8 cellular contexts compared by ENCODE assay signal in the genomic region with DNA sequence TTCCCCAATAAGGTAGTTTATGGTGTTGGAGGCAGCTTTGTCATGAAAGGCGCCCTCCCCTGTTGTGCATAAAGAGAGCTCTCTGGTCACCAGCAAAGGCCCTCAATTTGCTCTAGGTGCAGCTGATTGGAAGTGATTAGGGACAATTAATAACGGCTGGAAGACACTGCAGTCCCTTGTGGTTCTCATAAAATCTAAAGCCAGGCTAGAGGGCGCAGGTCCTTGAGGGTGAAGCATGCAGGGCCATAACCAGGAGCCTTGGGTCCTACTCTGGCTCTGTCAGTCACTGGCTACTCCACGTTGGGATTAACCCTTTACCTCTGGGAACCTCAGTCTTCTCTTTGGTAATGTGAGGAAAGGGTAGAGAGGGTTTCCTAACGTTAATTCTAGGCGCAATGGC. TPM values are rescaled to one million over a fixed set of nuclear protein-coding genes. Genes with fewer than 3 reads are reported as not detected.
DNase-seq lines count a peak whose midpoint lies in the region; ATAC-seq and TF ChIP-seq lines count a peak whose summit lies in the region.

No MANE protein-coding gene starts in this region.

- peaks cover 5 to 42% (median 21%) of the 10 kb centered on the region in 6 donors for H3K4me1 ChIP-seq in spleen

- no peaks in the 10 kb centered on the region for H3K9me3 Mint-ChIP-seq in activated CD8-positive, alpha-beta T cell treated with anti-CD3 and anti-CD28 coated beads, Interleukin-2, amount 10 ng/mL, durations not matched to agents 7 days and 5 days (ENCODE audit: insufficient read depth)

- CTCF ChIA-PET in activated CD8-positive, alpha-beta T cell treated with anti-CD3 and anti-CD28 coated beads, Interleukin-2, amount 10 ng/mL, durations not matched to agents 7 days and 5 days (lab: Charles Lee) = interaction anchor here (0.7 to 1.9 kb wide), 6 partner anchors 9 to 317 kb away, joined by 3 to 7 read pairs (median 4); a partner anchor contains a TSS

- H3K4me1 Mint-ChIP-seq in activated CD8-positive, alpha-beta T cell treated with anti-CD3 and anti-CD28 coated beads, Interleukin-2, amount 10 ng/mL, durations not matched to agents 7 days and 5 days (ENCODE audit: low read depth) = peaks cover 27% of the 10 kb centered on the region

- no peaks in the 10 kb centered on the region for H3K36me3 Mint-ChIP-seq in activated CD8-positive, alpha-beta T cell treated with anti-CD3 and anti-CD28 coated beads, Interleukin-2, amount 10 ng/mL, durations not matched to agents 7 days and 5 days (ENCODE audit: low read depth)

- H3K4me3 ChIP-seq in iPS-11a (ENCODE audit: low read depth, low read length) = peak overlapping the region; percentile 77
- peak overlapping the region; percentile 72 to 93 (median 80) for H3K4me3 ChIP-seq in spleen

- no peak for ATAC-seq in activated CD8-positive, alpha-beta T cell treated with anti-CD3 and anti-CD28 coated beads, Interleukin-2, amount 10 ng/mL, durations not matched to agents 7 days and 5 days
- no peak for ATAC-seq in HG02623 (IDR thresholded peaks at IDR 0.05; ENCODE audit: unreplicated experiment)

- POLR2A ChIA-PET in activated CD8-positive, alpha-beta T cell treated with anti-CD3 and anti-CD28 coated beads, Interleukin-2, amount 10 ng/mL, durations not matched to agents 7 days and 5 days (lab: Charles Lee) = no interaction called here

- H3K36me3 ChIP-seq in spleen = no peaks in the 10 kb centered on the region

- peak overlapping the region in 7 of 8 donors; percentile 93 to 97 (median 96) for H3K27ac ChIP-seq in spleen

- TF ChIP-seq POLR2A in spleen (IDR thresholded peaks at IDR 0.05) = no peak

- peak; percentile 22 for DNase-seq in AG08395 (ENCODE audit: low spot score)
- DNase-seq in Kasumi-1 (lab: John Stamatoyannopoulos, UW) = peak; percentile 14 to 21
- no peak for DNase-seq in activated CD8-positive, alpha-beta T cell treated with anti-CD3 and anti-CD28 coated beads, Interleukin-2, amount 10 ng/mL, durations not matched to agents 7 days and 5 days
- no peak for DNase-seq in spleen
- no peak for DNase-seq in OCI-M2 (lab: John Stamatoyannopoulos, UW; ENCODE audit: unreplicated experiment)

- 33 to 46% (median 40%) methylated on average over 6 of the region's 6 CpGs for WGBS in spleen, 5 donors

- peaks cover 0 to 6% (median 0%) of the 10 kb centered on the region in 7 donors for H3K27me3 ChIP-seq in spleen (replicated peaks in 1 of 7)

- H3K27ac Mint-ChIP-seq in activated CD8-positive, alpha-beta T cell treated with anti-CD3 and anti-CD28 coated beads, Interleukin-2, amount 10 ng/mL, durations not matched to agents 7 days and 5 days = peak overlapping the region; percentile 84

- no peaks in the 10 kb centered on the region for H3K9me3 ChIP-seq in spleen

- TF ChIP-seq CTCF in GM12874 (IDR thresholded peaks at IDR 0.05; ENCODE audit: insufficient read depth, low read depth, low read length) = peak; percentile 32; the same call in 1 of the 2 replicates
- TF ChIP-seq CTCF in spleen (IDR thresholded peaks at IDR 0.05 in 8 of 11, conservative IDR thresholded peaks at IDR 0.05 in 3 of 11) = no peak

- intact Hi-C loops in spleen (cut with DNase I; ENCODE audit: low total_unique reads) = no loop called here

- H3K4me3 Mint-ChIP-seq in activated CD8-positive, alpha-beta T cell treated with anti-CD3 and anti-CD28 coated beads, Interleukin-2, amount 10 ng/mL, durations not matched to agents 7 days and 5 days = peak overlapping the region; percentile 94

- peaks cover 13% of the 10 kb centered on the region for H3K27me3 Mint-ChIP-seq in activated CD8-positive, alpha-beta T cell treated with anti-CD3 and anti-CD28 coated beads, Interleukin-2, amount 10 ng/mL, durations not matched to agents 7 days and 5 days (ENCODE audit: low read depth)

RNA-seq across cellular contexts. Expression of a gene that starts 1.9 kb away (rescaled TPM):
- 10 to 100 TPM; 20.4 to 24.9 TPM for total RNA-seq in activated CD8-positive, alpha-beta T cell treated with anti-CD3 and anti-CD28 coated beads, Interleukin-2, amount 10 ng/mL, durations not matched to agents 7 days and 5 days
- total RNA-seq in spleen = 10 to 100 TPM; 27.1 to 76.1 (median 37.5) TPM
- 10 to 100 TPM in 1 of 3 donors, 1 to 10 TPM in 2; 8.3 to 10.7 (median 9.7) TPM for polyA plus RNA-seq in spleen

Comparison
In these comparisons a context has a peak if more than half of its experiments do, and no peak if none do; other contexts are left out.
1. DNase-seq: peak in AG08395 (single experiment) and Kasumi-1 (2 of 2); none in activated CD8-positive, alpha-beta T cell treated with anti-CD3 and anti-CD28 coated beads, Interleukin-2, amount 10 ng/mL, durations not matched to agents 7 days and 5 days (single experiment), spleen (single experiment) and OCI-M2 (single experiment).